29 cellular contexts compared by ENCODE assay signal in genomic region chr16:27817038-27817437, GRCh38.
"Had no signal": no experiment of that assay in that cellular context is flagged by ENCODE, and none has a peak within 500 bp of the region (broad histone marks: within the 10 kb centered on the region; RNA-seq: fewer than 3 reads in every experiment).

No MANE protein-coding gene starts in this region.

- H3K9me3 ChIP-seq: colonic mucosa, gastrocnemius medialis, right lobe of liver, suprapubic skin, tibial nerve had no signal

- H3K27ac Mint-ChIP-seq: activated T-helper 1 cell treated with anti-CD3 and anti-CD28 coated beads, Interleukin-12 subunit alpha, Interleukin-12 subunit beta, Interleukin-2, Interleukin-4 antibody, amounts not matched to agents 30 ng/mL and 10 ng/mL and 1 ng/mL, durations not matched to agents 14 hours and 24 hours and 36 hours; natural killer cell; neural progenitor cell; stimulated activated naive B cell treated with anti-CD40 and anti-IgM and Interleukin-4, amounts not matched to agents 10 μg/mL and 1 μg/mL and 100 μg/mL, for 72 hours; T-helper 1 cell treated with Interleukin-12 subunit alpha and Interleukin-12 subunit beta and Interleukin-4 antibody, amounts not matched to agents 30 μg/mL and 1 μg/mL, for 36 hours had no signal

- ATAC-seq: activated CD4-positive, CD25-positive, alpha-beta regulatory T cell treated with anti-CD3 and anti-CD28 coated beads, Interleukin-2, amount 50 U/mL, for 24 hours; gastrocnemius medialis; natural killer cell; right lobe of liver; stimulated activated naive B cell treated with anti-CD40 and anti-IgM and Interleukin-4, amounts not matched to agents 10 μg/mL and 1 μg/mL and 100 μg/mL, for 72 hours had no signal

- H3K9me3 Mint-ChIP-seq: activated T-helper 1 cell treated with anti-CD3 and anti-CD28 coated beads, Interleukin-12 subunit alpha, Interleukin-12 subunit beta, Interleukin-2, Interleukin-4 antibody, amounts not matched to agents 30 ng/mL and 10 ng/mL and 1 ng/mL, durations not matched to agents 14 hours and 24 hours and 36 hours; central memory CD8-positive, alpha-beta T cell; natural killer cell; T-helper 1 cell treated with Interleukin-12 subunit alpha and Interleukin-12 subunit beta and Interleukin-4 antibody, amounts not matched to agents 30 μg/mL and 1 μg/mL, for 36 hours had no signal

- H3K4me1 ChIP-seq: colonic mucosa, gastrocnemius medialis, neural progenitor cell, right lobe of liver, stomach, suprapubic skin had no signal

- H3K4me1 Mint-ChIP-seq: central memory CD8-positive, alpha-beta T cell; natural killer cell; neural progenitor cell; stimulated activated naive B cell treated with anti-CD40 and anti-IgM and Interleukin-4, amounts not matched to agents 10 μg/mL and 1 μg/mL and 100 μg/mL, for 72 hours had no signal

- H3K4me3 Mint-ChIP-seq: activated T-helper 1 cell treated with anti-CD3 and anti-CD28 coated beads, Interleukin-12 subunit alpha, Interleukin-12 subunit beta, Interleukin-2, Interleukin-4 antibody, amounts not matched to agents 30 ng/mL and 10 ng/mL and 1 ng/mL, durations not matched to agents 14 hours and 24 hours and 36 hours; central memory CD8-positive, alpha-beta T cell; natural killer cell; neural progenitor cell; stimulated activated naive B cell treated with anti-CD40 and anti-IgM and Interleukin-4, amounts not matched to agents 10 μg/mL and 1 μg/mL and 100 μg/mL, for 72 hours; T-helper 1 cell treated with Interleukin-12 subunit alpha and Interleukin-12 subunit beta and Interleukin-4 antibody, amounts not matched to agents 30 μg/mL and 1 μg/mL, for 36 hours had no signal

- H3K27ac ChIP-seq: colonic mucosa, gastrocnemius medialis, hepatocyte, neural progenitor cell, right lobe of liver, skin epidermis, stomach, suprapubic skin, tibial nerve, WERI-Rb-1 had no signal

- H3K4me2 ChIP-seq: hepatocyte, neural progenitor cell had no signal

- H2AFZ ChIP-seq: hepatocyte, neural progenitor cell had no signal

- H3K36me3 ChIP-seq: colonic mucosa, gastrocnemius medialis, neural progenitor cell, right lobe of liver, stomach, suprapubic skin, tibial nerve, WERI-Rb-1 had no signal

- H3K36me3 Mint-ChIP-seq: natural killer cell, neural progenitor cell had no signal

- H3K27me3 ChIP-seq: colonic mucosa, gastrocnemius medialis, neural progenitor cell, right lobe of liver, tibial nerve had no signal

- H3K4me3 ChIP-seq: colonic mucosa, gastrocnemius medialis, hepatocyte, neural progenitor cell, right lobe of liver, skin epidermis, stomach, suprapubic skin, tibial nerve had no signal

- DNase-seq: activated CD4-positive, alpha-beta T cell treated with anti-CD3 and anti-CD28 coated beads for 48 hours; activated CD4-positive, alpha-beta T cell treated with anti-CD3 and anti-CD28 coated beads, Interleukin-2, amount 50 U/mL, for 48 hours; activated CD8-positive, alpha-beta memory T cell treated with anti-CD3 and anti-CD28 coated beads for 24 hours; activated CD8-positive, alpha-beta memory T cell treated with anti-CD3 and anti-CD28 coated beads, Interleukin-2, amount 50 U/mL, for 4 hours; activated gamma-delta T cell treated with Interleukin-2 at 50 U/mL for 16 hours; activated naive CD4-positive, alpha-beta T cell treated with anti-CD3 and anti-CD28 coated beads, Interleukin-2, amount 50 U/mL, for 16 hours; activated T-cell treated with anti-CD3 and anti-CD28 coated beads, Interleukin-2, amount 50 U/mL, for 1 hour; amniotic stem cell; colonic mucosa; effector memory CD4-positive, alpha-beta T cell; gastrocnemius medialis; mesenchymal stem cell; natural killer cell; right lobe of liver; stimulated activated CD4-positive, alpha-beta T cell treated with anti-CD3 and anti-CD28 coated beads, Interleukin-4, amount 100 ng/mL, for 4 hours; stimulated activated CD8-positive, alpha-beta memory T cell treated with anti-CD3 and anti-CD28 coated beads, Interleukin-4, amount 100 ng/mL, for 48 hours; stimulated activated naive B cell treated with anti-CD40 and anti-IgM and Interleukin-4, amounts not matched to agents 10 μg/mL and 1 μg/mL and 100 μg/mL, for 72 hours; stomach; T-helper 9 cell; WERI-Rb-1 had no signal

- H3K79me2 ChIP-seq: hepatocyte had no signal
